9 cellular contexts compared by ENCODE assay signal in the genomic region with DNA sequence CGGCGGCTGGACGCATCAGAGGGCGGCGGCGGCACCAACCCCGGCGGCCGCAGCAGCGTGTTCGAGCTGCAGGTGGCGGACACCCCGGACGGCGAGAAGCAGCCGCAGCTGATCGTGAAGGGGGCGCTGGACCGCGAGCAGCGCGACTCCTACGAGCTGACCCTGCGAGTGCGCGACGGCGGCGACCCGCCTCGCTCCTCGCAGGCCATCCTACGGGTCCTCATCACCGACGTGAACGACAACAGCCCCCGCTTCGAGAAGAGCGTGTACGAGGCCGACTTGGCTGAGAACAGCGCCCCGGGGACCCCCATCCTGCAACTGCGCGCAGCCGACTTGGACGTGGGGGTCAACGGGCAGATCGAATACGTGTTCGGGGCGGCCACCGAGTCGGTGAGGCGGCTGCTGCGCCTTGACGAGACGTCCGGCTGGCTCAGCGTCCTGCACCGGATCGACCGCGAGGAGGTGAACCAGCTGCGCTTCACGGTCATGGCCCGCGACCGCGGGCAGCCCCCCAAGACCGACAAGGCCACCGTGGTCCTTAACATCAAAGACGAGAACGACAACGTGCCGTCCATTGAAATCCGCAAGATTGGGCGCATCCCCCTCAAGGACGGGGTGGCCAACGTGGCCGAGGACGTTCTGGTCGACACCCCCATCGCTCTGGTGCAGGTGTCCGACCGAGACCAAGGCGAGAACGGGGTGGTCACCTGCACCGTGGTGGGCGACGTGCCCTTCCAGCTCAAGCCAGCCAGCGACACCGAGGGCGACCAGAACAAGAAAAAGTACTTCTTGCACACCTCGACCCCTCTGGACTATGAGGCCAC. TPM values are rescaled to one million over a fixed set of nuclear protein-coding genes. Genes with fewer than 3 reads are reported as not detected.
A peak's percentile ranks its signal among the peaks of the same experiment; 100 is the strongest.
DNase-seq lines count a peak whose midpoint lies in the region; FAIRE-seq and TF ChIP-seq lines count a peak whose summit lies in the region.
"Had no signal": no experiment of that assay in that cellular context is flagged by ENCODE, and none has a peak within 500 bp of the region (broad histone marks: within the 10 kb centered on the region; RNA-seq: fewer than 3 reads in every experiment).

No MANE protein-coding gene starts in this region.

- 6 to 15% (median 10%) methylated on average over 92 to 95 of the region's 95 CpGs for WGBS in small intestine, 3 donors
- 3 to 20% (median 4%) methylated on average over 4 to 95 of the region's 95 CpGs for WGBS in adrenal gland, 4 donors

- H3K36me3 ChIP-seq in HAP-1 (replicated peaks) (no peaks in the 10 kb centered on the region), kidney epithelial cell (ENCODE audit: control insufficient read depth, insufficient read depth, low read length) (no peaks in the 10 kb centered on the region), small intestine (ENCODE audit: control insufficient read depth in 2 of 2, insufficient read depth in 2 of 2, low read length in 2 of 2) (no peaks in the 10 kb centered on the region), adrenal gland (replicated peaks in 1 of 2) (no peaks in the 10 kb centered on the region)

- no peaks in the 10 kb centered on the region for H3K9me3 Mint-ChIP-seq in chondrocyte (ENCODE audit: low read depth)
- peaks cover 4% of the 10 kb centered on the region for H3K9me3 Mint-ChIP-seq in activated T-helper 1 cell treated with anti-CD3 and anti-CD28 coated beads, Interleukin-12 subunit alpha, Interleukin-12 subunit beta, Interleukin-2, Interleukin-4 antibody, amounts not matched to agents 30 ng/mL and 10 ng/mL and 1 ng/mL, durations not matched to agents 14 hours and 24 hours and 36 hours

- peak overlapping the region; percentile 71 for H3K4me3 Mint-ChIP-seq in chondrocyte (ENCODE audit: unreplicated experiment)
- H3K4me3 Mint-ChIP-seq in activated T-helper 1 cell treated with anti-CD3 and anti-CD28 coated beads, Interleukin-12 subunit alpha, Interleukin-12 subunit beta, Interleukin-2, Interleukin-4 antibody, amounts not matched to agents 30 ng/mL and 10 ng/mL and 1 ng/mL, durations not matched to agents 14 hours and 24 hours and 36 hours: no peak overlapping the region

- FAIRE-seq in small intestine (lab: Jason Lieb, UNC): no peak

- H3K27me3 ChIP-seq in HAP-1 (ENCODE audit: low read depth) (peaks cover 22% of the 10 kb centered on the region), kidney epithelial cell (ENCODE audit: control insufficient read depth, insufficient read depth, low read length) (peaks cover 17% of the 10 kb centered on the region), small intestine (ENCODE audit: control insufficient read depth in 2 of 2, insufficient read depth in 2 of 2, low read length in 2 of 2) (peaks cover 0 to 18% of the 10 kb centered on the region in 2 donors), adrenal gland (peaks cover 52% of the 10 kb centered on the region)

- H3K9me3 ChIP-seq in HAP-1 (no peaks in the 10 kb centered on the region), small intestine (ENCODE audit: control insufficient read depth, low read depth) (no peaks in the 10 kb centered on the region), adrenal gland (replicated peaks in 1 of 3) (no peaks in the 10 kb centered on the region)

- peak; percentile 69 for TF ChIP-seq CTCF in chondrocyte (IDR thresholded peaks at IDR 0.05)
- no peak for TF ChIP-seq CTCF in kidney epithelial cell (IDR thresholded peaks at IDR 0.05; ENCODE audit: insufficient read depth, low read length, poor library complexity, severe bottlenecking)
- TF ChIP-seq CTCF in adrenal gland (IDR thresholded peaks at IDR 0.05): no peak

- peaks cover 11% of the 10 kb centered on the region for H3K36me3 Mint-ChIP-seq in chondrocyte (ENCODE audit: low read depth)
- H3K36me3 Mint-ChIP-seq in activated T-helper 1 cell treated with anti-CD3 and anti-CD28 coated beads, Interleukin-12 subunit alpha, Interleukin-12 subunit beta, Interleukin-2, Interleukin-4 antibody, amounts not matched to agents 30 ng/mL and 10 ng/mL and 1 ng/mL, durations not matched to agents 14 hours and 24 hours and 36 hours (ENCODE audit: low read depth): peaks cover 1% of the 10 kb centered on the region

- no peaks in the 10 kb centered on the region for H3K27me3 Mint-ChIP-seq in chondrocyte (ENCODE audit: low read depth)
- peaks cover 44% of the 10 kb centered on the region for H3K27me3 Mint-ChIP-seq in activated T-helper 1 cell treated with anti-CD3 and anti-CD28 coated beads, Interleukin-12 subunit alpha, Interleukin-12 subunit beta, Interleukin-2, Interleukin-4 antibody, amounts not matched to agents 30 ng/mL and 10 ng/mL and 1 ng/mL, durations not matched to agents 14 hours and 24 hours and 36 hours (ENCODE audit: insufficient read depth)

- intact Hi-C loops in adrenal gland (cut with DNase I): no loop called here
- intact Hi-C loops in activated T-helper 1 cell treated with anti-CD3 and anti-CD28 coated beads, Interleukin-12 subunit alpha, Interleukin-12 subunit beta, Interleukin-2, Interleukin-4 antibody, amounts not matched to agents 30 ng/mL and 10 ng/mL and 1 ng/mL, durations not matched to agents 14 hours and 24 hours and 36 hours (cut with micrococcal nuclease): no loop called here

- DNase-seq in HAP-1 (ENCODE audit: low spot score in 2 of 2) (no peak), chondrocyte (ENCODE audit: low spot score) (peak; percentile 95), kidney epithelial cell (ENCODE audit: low read depth) (no peak), small intestine (no peak), NCI-H2171 treated with DMSO at 0.1 percent for 48 hours (lab: John Stamatoyannopoulos, UW) (no peak), adrenal gland (no peak), hippocampal formation (lab: John Stamatoyannopoulos, UW) (no peak)
- no peak for DNase-seq in activated T-helper 1 cell treated with anti-CD3 and anti-CD28 coated beads, Interleukin-12 subunit alpha, Interleukin-12 subunit beta, Interleukin-2, Interleukin-4 antibody, amounts not matched to agents 30 ng/mL and 10 ng/mL and 1 ng/mL, durations not matched to agents 14 hours and 24 hours and 36 hours (ENCODE audit: low spot score)
- DNase-seq: stimulated activated CD4-positive, alpha-beta T cell treated with anti-CD3 and anti-CD28 coated beads, Interleukin-2, amount 100 ng/mL, for 48 hours had no signal

- TF ChIP-seq POLR2A in adrenal gland (IDR thresholded peaks at IDR 0.05): no peak

- H3K4me1 Mint-ChIP-seq in chondrocyte (ENCODE audit: low read depth): peaks cover 44% of the 10 kb centered on the region
- peaks cover 8% of the 10 kb centered on the region for H3K4me1 Mint-ChIP-seq in activated T-helper 1 cell treated with anti-CD3 and anti-CD28 coated beads, Interleukin-12 subunit alpha, Interleukin-12 subunit beta, Interleukin-2, Interleukin-4 antibody, amounts not matched to agents 30 ng/mL and 10 ng/mL and 1 ng/mL, durations not matched to agents 14 hours and 24 hours and 36 hours (ENCODE audit: low read depth)

- H3K27ac ChIP-seq in small intestine (ENCODE audit: low read depth in 1 of 2, low read length in 1 of 2) (peak overlapping the region in 1 of 2 donors; percentile 27), adrenal gland (no peak overlapping the region)

- in situ Hi-C loops in HAP-1 (cut with MboI; ENCODE audit: low sequenced_read_pairs): loop anchor here (5.0 to 25.0 kb wide), 2 partner anchors 320 to 590 kb away; no protein-coding TSS in a partner anchor

- H3K4me1 ChIP-seq in HAP-1: 0 out of 2 replicates have a peak, but pooled peaks cover 7% of the 10 kb centered on the region
- no peaks in the 10 kb centered on the region for H3K4me1 ChIP-seq in small intestine (ENCODE audit: control insufficient read depth in 2 of 2, insufficient read depth in 1 of 2, low read depth in 1 of 2, low read length in 1 of 2)
- peaks cover 13 to 22% of the 10 kb centered on the region in 2 donors for H3K4me1 ChIP-seq in adrenal gland (replicated peaks in 1 of 2)

- H3K27ac Mint-ChIP-seq in chondrocyte (ENCODE audit: unreplicated experiment): peak overlapping the region; percentile 66
- no peak overlapping the region for H3K27ac Mint-ChIP-seq in activated T-helper 1 cell treated with anti-CD3 and anti-CD28 coated beads, Interleukin-12 subunit alpha, Interleukin-12 subunit beta, Interleukin-2, Interleukin-4 antibody, amounts not matched to agents 30 ng/mL and 10 ng/mL and 1 ng/mL, durations not matched to agents 14 hours and 24 hours and 36 hours

- peak overlapping the region; percentile 17 for H3K4me3 ChIP-seq in HAP-1
- peak overlapping the region; percentile 41 for H3K4me3 ChIP-seq in kidney epithelial cell (ENCODE audit: low read depth, low read length)
- H3K4me3 ChIP-seq in small intestine (ENCODE audit: low read depth in 1 of 2, low read length in 2 of 2): peak overlapping the region; percentile 23 to 58
- H3K4me3 ChIP-seq in adrenal gland: peak overlapping the region in 1 of 4 donors; percentile 48

RNA-seq across cellular contexts. Expression of gene PCDH7, which starts 2.1 kb away (rescaled TPM):
- 70.3 to 141 TPM (median 72.3 TPM) in 3 replicates for total RNA-seq in chondrocyte
- total RNA-seq in kidney epithelial cell: 8.2 and 9.7 TPM in 2 replicates
- 1 to 10 TPM in 1 of 3 donors, under 1 TPM in 2; under 0.01 to 1.9 (median 0.54) TPM for polyA plus RNA-seq in small intestine
- total RNA-seq in adrenal gland: 10 to 100 TPM in 1 of 8 donors, 1 to 10 TPM in 7; 3.4 to 13.0 (median 5.1) TPM
- polyA plus RNA-seq in adrenal gland: 1 to 10 TPM in 2 of 3 donors, under 1 TPM in 1; 0.74 to 3.8 (median 1.2) TPM
- total RNA-seq in activated T-helper 1 cell treated with anti-CD3 and anti-CD28 coated beads, Interleukin-12 subunit alpha, Interleukin-12 subunit beta, Interleukin-2, Interleukin-4 antibody, amounts not matched to agents 30 ng/mL and 10 ng/mL and 1 ng/mL, durations not matched to agents 14 hours and 24 hours and 36 hours: not detected in 2 replicates
